In the genomic region with DNA sequence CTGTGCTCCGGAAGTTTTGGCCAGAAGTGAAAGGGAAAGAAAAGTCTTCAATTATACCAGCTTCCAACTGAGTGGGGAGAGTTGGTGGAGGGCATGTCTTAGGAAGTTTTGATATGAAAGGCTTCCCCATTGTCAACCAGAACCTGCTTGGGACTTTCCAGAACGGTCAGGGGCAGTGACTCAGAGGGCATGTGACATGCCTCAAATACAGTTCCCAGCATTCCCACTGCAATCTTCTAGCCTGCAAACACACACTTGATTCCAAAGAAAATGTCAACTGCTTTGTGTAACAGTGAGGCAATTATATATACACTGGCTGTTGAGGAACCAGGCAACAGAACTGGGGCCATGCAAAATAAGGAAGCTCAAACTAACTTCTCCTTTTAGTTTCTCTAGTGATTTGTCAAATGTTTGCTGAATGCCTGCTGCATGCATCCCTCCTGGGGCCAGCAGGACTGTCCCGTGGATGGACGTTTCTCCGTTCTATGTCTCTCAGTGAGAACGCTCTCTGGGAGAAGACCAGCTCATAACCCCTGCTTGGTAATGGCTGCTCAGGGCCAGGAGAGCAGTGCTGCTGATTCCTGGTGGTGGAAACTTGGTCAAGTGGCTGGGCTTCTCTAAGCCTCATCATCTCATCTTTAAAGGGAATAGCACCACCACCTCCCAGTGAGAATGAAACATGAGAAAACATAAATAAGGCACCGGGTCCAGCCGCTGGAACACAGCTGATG, we compare ENCODE assay signal across 8 cellular contexts. TPM values are rescaled to one million over a fixed set of nuclear protein-coding genes. Genes with fewer than 3 reads are reported as not detected.
A peak's percentile ranks its signal among the peaks of the same experiment; 100 is the strongest.
DNase-seq lines count a peak whose midpoint lies in the region; ATAC-seq and TF ChIP-seq lines count a peak whose summit lies in the region.

No MANE protein-coding gene starts in this region.

- no peak for TF ChIP-seq EP300 in transverse colon (IDR thresholded peaks at IDR 0.05; ENCODE audit: low read depth)

- 25 to 43% methylated on average over 8 of the region's 8 CpGs for WGBS in lung, 2 donors
- WGBS in transverse colon (ENCODE audit: low coverage in 1 of 2), 2 donors = 46 to 53% methylated on average over 3 to 8 of the region's 8 CpGs

- peak; percentile 38 for ATAC-seq in GM21529 (IDR thresholded peaks at IDR 0.05; ENCODE audit: unreplicated experiment)
- ATAC-seq in lung (ENCODE audit: insufficient read depth, low FRiP score) = peak; percentile 74

- no peaks in the 10 kb centered on the region for H3K27me3 ChIP-seq in BLaER1 treated with 17β-estradiol and CSF1 and Interleukin-3, amounts not matched to agents 10 nM and 100 nM
- no peaks in the 10 kb centered on the region for H3K27me3 ChIP-seq in lung (ENCODE audit: control insufficient read depth, insufficient read depth)
- no peaks in the 10 kb centered on the region for H3K27me3 ChIP-seq in transverse colon

- peaks cover 0 to 17% (median 0%) of the 10 kb centered on the region in 11 experiments; a peak in 2 of 22 replicates for H4K20me1 ChIP-seq in BLaER1 treated with 17β-estradiol and CSF1 and Interleukin-3, amounts not matched to agents 10 nM and 100 nM

- peaks cover 15 to 75% (median 55%) of the 10 kb centered on the region in 11 experiments; a peak in 20 of 22 replicates for H3K36me3 ChIP-seq in BLaER1 treated with 17β-estradiol and CSF1 and Interleukin-3, amounts not matched to agents 10 nM and 100 nM
- H3K36me3 ChIP-seq in lung (ENCODE audit: control insufficient read depth in 2 of 2, insufficient read depth in 2 of 2, low read length in 2 of 2) (peaks cover 7 to 47% of the 10 kb centered on the region in 2 donors), transverse colon (peaks cover 0 to 23% (median 5%) of the 10 kb centered on the region in 4 donors)

- H3K27ac ChIP-seq in BLaER1 treated with 17β-estradiol and CSF1 and Interleukin-3, amounts not matched to agents 10 nM and 100 nM = peak overlapping the region in 8 of 11 experiments; percentile 21 to 93 (median 66); a peak in 13 of 22 replicates
- H3K27ac ChIP-seq in lung (ENCODE audit: low read depth in 1 of 2, low read length in 1 of 2) (peak overlapping the region; percentile 43 to 88), transverse colon (peak overlapping the region; percentile 56 to 78 (median 74))

- H3K4me3 ChIP-seq in BLaER1 treated with 17β-estradiol and CSF1 and Interleukin-3, amounts not matched to agents 10 nM and 100 nM = no peak overlapping the region
- H3K4me3 ChIP-seq in choroid plexus epithelial cell (ENCODE audit: low read depth, low read length) (no peak overlapping the region), lung (no peak overlapping the region), transverse colon (no peak overlapping the region)

- no peak for TF ChIP-seq POLR2A in transverse colon (IDR thresholded peaks at IDR 0.05)

- H3K9ac ChIP-seq in BLaER1 treated with 17β-estradiol and CSF1 and Interleukin-3, amounts not matched to agents 10 nM and 100 nM = peak overlapping the region in 4 of 11 experiments; percentile 52 to 77 (median 72); a peak in 8 of 22 replicates

- H3K4me2 ChIP-seq in BLaER1 treated with 17β-estradiol and CSF1 and Interleukin-3, amounts not matched to agents 10 nM and 100 nM = peak overlapping the region; percentile 2 to 96 (median 27); a peak in 16 of 22 replicates

- TF ChIP-seq CTCF in choroid plexus epithelial cell (conservative IDR thresholded peaks at IDR 0.05; ENCODE audit: low read depth, low read length) = no peak
- no peak for TF ChIP-seq CTCF in lung (IDR thresholded peaks at IDR 0.05; ENCODE audit: control extremely low read depth, extremely low read depth)
- no peak for TF ChIP-seq CTCF in transverse colon (IDR thresholded peaks at IDR 0.05)

- DNase-seq in NOMO-1 treated with dmso at 0.1 percent for 144 hours (lab: John Stamatoyannopoulos, UW; ENCODE audit: unreplicated experiment) (peak; percentile 90), choroid plexus epithelial cell (ENCODE audit: low read depth) (peak; percentile 93), lung (ENCODE audit: low spot score) (peak; percentile 63), transverse colon (no peak), cortex of kidney (lab: John Stamatoyannopoulos, UW) (no peak), DMS 273 treated with DMSO at 0.1 percent for 48 hours (lab: John Stamatoyannopoulos, UW) (no peak)

- H3K4me1 ChIP-seq in BLaER1 treated with 17β-estradiol and CSF1 and Interleukin-3, amounts not matched to agents 10 nM and 100 nM = peaks cover 6 to 57% (median 24%) of the 10 kb centered on the region in 10 experiments; a peak in 18 of 20 replicates
- H3K4me1 ChIP-seq in lung (ENCODE audit: control insufficient read depth in 2 of 2, insufficient read depth in 2 of 2, low read length in 2 of 2) (peaks cover 0 to 16% of the 10 kb centered on the region in 2 donors), transverse colon (peaks cover 0 to 22% (median 12%) of the 10 kb centered on the region in 4 donors)

- intact Hi-C loops in transverse colon (cut with DNase I; ENCODE audit: low total_unique reads) = loop anchor here (2.0 kb wide), 1 partner anchor 37 kb away; no protein-coding TSS in a partner anchor

- in situ Hi-C loops in transverse colon (cut with MboI; ENCODE audit: low pct_ligation_motif_present in 1 of 4, low pct_unique_long_range_greater_than_20kb in 1 of 4, low sequenced_read_pairs in 3 of 4) = no loop called here

- peaks cover 0 to 10% (median 0%) of the 10 kb centered on the region in 11 experiments; a peak in 4 of 22 replicates for H3K9me3 ChIP-seq in BLaER1 treated with 17β-estradiol and CSF1 and Interleukin-3, amounts not matched to agents 10 nM and 100 nM (replicated peaks in 1 of 11)
- H3K9me3 ChIP-seq in lung (ENCODE audit: control insufficient read depth in 2 of 2, insufficient read depth in 1 of 2, low read length in 1 of 2) = no peaks in the 10 kb centered on the region
- H3K9me3 ChIP-seq in transverse colon = no peaks in the 10 kb centered on the region

RNA-seq across cellular contexts. Expression of gene SLC25A47, which starts 18.3 kb away (rescaled TPM):
- under 1 TPM in 1 of 2 donors, not detected in 1; 0.12 TPM for total RNA-seq in lung
- under 1 TPM; 0.02 to 0.06 TPM for polyA plus RNA-seq in lung
- under 1 TPM in 2 of 4 donors, not detected in 2; 0.27 to 0.32 TPM for total RNA-seq in transverse colon

RNA-seq across cellular contexts. Expression of gene WDR25, which starts 34.8 kb away (rescaled TPM):
- 10 to 100 TPM; 12.1 to 12.6 TPM for total RNA-seq in lung
- 1 to 10 TPM; 6.1 to 7.7 TPM for polyA plus RNA-seq in lung
- total RNA-seq in transverse colon = 10 to 100 TPM in 3 of 4 donors, 1 to 10 TPM in 1; 3.4 to 11.2 (median 10.7) TPM

RNA-seq across cellular contexts. Expression of gene SLC25A29, which starts 35.2 kb away (rescaled TPM):
- total RNA-seq in lung (10 to 100 TPM; 45.6 to 75.3 TPM), transverse colon (10 to 100 TPM; 16.8 to 62.7 (median 19.7) TPM)
- polyA plus RNA-seq in lung = 10 to 100 TPM; 34.6 to 91.0 TPM

Comparison
In these comparisons a context has a peak if more than half of its experiments do, and no peak if none do; other contexts are left out.
1. DNase-seq: peak in NOMO-1 treated with dmso at 0.1 percent for 144 hours (single experiment), choroid plexus epithelial cell (single experiment) and lung (single experiment); none in transverse colon (single experiment), cortex of kidney (single experiment) and DMS 273 treated with DMSO at 0.1 percent for 48 hours (single experiment).
2. Peak in every context shown above with its lines, with median percentiles within 50 percentile points of each other: H3K27ac ChIP-seq.